1 cellular context compared by ENCODE assay signal in the genomic region with DNA sequence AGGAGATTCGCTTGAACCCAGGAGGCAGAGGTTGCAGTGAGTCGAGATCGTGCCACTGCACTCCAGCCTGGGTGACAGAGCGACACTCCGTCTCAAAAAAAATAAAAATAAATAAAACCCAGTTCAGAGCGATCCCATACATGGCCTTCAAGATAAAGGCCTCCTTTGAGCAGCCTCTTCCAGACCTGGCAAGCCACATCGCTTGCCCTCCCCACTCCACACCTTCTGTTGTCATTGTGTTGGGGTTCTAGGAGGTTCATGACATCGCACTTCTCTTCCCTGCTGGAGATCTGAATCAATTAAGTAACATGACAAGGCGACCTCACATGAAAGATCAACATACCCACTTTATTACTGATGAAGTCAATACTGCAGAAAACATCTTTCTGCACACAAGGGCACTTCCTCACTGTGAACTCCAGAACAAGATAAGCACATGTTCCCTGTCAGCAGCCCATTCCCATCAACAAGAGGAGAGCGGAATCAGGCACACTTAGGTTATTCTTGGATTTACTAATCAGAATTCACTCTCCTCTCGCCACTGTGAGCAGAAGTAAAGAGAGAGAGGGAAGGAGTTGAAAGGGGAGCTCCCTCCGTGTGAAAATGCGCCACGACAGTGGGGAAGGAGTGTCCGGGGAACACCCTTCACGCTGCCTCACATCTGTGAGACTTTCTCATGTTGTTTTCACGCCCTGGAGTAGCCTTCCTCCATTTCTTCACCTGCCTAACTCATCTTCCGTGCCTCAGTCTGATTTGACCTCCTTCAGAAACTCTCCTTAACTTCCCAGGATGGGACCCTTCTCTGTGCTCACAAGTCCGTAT.
A peak's percentile ranks its signal among the peaks of the same experiment; 100 is the strongest.
TF ChIP-seq lines count a peak whose summit lies in the region.

No MANE protein-coding gene starts in this region.

TF ChIP-seq in GM12878, 131 proteins besides CTCF, POLR2A, EP300 and RAD21 (continued from another document):
- TF ChIP-seq, protein P1, sequence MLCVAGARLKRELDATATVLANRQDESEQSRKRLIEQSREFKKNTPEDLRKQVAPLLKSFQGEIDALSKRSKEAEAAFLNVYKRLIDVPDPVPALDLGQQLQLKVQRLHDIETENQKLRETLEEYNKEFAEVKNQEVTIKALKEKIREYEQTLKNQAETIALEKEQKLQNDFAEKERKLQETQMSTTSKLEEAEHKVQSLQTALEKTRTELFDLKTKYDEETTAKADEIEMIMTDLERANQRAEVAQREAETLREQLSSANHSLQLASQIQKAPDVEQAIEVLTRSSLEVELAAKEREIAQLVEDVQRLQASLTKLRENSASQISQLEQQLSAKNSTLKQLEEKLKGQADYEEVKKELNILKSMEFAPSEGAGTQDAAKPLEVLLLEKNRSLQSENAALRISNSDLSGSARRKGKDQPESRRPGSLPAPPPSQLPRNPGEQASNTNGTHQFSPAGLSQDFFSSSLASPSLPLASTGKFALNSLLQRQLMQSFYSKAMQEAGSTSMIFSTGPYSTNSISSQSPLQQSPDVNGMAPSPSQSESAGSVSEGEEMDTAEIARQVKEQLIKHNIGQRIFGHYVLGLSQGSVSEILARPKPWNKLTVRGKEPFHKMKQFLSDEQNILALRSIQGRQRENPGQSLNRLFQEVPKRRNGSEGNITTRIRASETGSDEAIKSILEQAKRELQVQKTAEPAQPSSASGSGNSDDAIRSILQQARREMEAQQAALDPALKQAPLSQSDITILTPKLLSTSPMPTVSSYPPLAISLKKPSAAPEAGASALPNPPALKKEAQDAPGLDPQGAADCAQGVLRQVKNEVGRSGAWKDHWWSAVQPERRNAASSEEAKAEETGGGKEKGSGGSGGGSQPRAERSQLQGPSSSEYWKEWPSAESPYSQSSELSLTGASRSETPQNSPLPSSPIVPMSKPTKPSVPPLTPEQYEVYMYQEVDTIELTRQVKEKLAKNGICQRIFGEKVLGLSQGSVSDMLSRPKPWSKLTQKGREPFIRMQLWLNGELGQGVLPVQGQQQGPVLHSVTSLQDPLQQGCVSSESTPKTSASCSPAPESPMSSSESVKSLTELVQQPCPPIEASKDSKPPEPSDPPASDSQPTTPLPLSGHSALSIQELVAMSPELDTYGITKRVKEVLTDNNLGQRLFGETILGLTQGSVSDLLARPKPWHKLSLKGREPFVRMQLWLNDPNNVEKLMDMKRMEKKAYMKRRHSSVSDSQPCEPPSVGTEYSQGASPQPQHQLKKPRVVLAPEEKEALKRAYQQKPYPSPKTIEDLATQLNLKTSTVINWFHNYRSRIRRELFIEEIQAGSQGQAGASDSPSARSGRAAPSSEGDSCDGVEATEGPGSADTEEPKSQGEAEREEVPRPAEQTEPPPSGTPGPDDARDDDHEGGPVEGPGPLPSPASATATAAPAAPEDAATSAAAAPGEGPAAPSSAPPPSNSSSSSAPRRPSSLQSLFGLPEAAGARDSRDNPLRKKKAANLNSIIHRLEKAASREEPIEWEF (IDR thresholded peaks at IDR 0.05; ENCODE audit: insufficient replicate concordance, low read depth, low read length) = peak; percentile 51
- TF ChIP-seq IKZF1 (conservative IDR thresholded peaks at IDR 0.05) (peak; percentile 36; the same call in 1 of the 2 replicates), DPF2 (IDR thresholded peaks at IDR 0.05) (no peak), SPI1 (IDR thresholded peaks at IDR 0.05; ENCODE audit: borderline replicate concordance, insufficient read depth, low read depth, low read length) (peak; percentile 10; the same call in 1 of the 2 replicates), GATAD2B (conservative IDR thresholded peaks at IDR 0.05; ENCODE audit: low read depth) (0 out of 2 replicates have a peak, but pooled peaks have one; percentile 34)
- TF ChIP-seq, protein P2, sequence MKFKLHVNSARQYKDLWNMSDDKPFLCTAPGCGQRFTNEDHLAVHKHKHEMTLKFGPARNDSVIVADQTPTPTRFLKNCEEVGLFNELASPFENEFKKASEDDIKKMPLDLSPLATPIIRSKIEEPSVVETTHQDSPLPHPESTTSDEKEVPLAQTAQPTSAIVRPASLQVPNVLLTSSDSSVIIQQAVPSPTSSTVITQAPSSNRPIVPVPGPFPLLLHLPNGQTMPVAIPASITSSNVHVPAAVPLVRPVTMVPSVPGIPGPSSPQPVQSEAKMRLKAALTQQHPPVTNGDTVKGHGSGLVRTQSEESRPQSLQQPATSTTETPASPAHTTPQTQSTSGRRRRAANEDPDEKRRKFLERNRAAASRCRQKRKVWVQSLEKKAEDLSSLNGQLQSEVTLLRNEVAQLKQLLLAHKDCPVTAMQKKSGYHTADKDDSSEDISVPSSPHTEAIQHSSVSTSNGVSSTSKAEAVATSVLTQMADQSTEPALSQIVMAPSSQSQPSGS (IDR thresholded peaks at IDR 0.05; ENCODE audit: low read length) = no peak
